25 cellular contexts compared by ENCODE assay signal in the genomic region with DNA sequence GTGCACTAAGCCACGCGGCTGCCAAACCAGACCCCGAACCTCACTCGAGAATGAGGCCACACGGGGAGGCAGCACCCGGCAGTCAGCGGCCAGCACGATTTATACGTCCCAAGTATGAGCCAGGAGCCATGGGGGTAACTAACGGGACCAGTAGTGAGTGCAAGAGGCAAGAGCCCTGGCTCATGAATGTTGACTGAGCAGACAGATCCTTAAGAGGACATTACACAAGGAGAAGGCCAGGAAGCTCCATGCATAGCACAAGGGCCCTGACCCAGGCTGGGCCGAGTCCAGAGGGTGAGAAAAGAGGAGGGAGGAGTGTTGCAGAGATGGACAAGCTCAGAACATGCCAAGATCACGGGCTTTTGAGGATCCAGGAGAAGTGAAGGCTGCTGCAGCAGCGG. TPM values are rescaled to one million over a fixed set of nuclear protein-coding genes. Genes with fewer than 3 reads are reported as not detected.
DNase-seq lines count a peak whose midpoint lies in the region; ATAC-seq and TF ChIP-seq lines count a peak whose summit lies in the region.
"Had no signal": no experiment of that assay in that cellular context is flagged by ENCODE, and none has a peak within 500 bp of the region (broad histone marks: within the 10 kb centered on the region; RNA-seq: fewer than 3 reads in every experiment).

No MANE protein-coding gene starts in this region.

- no peak overlapping the region for H3K14ac ChIP-seq in neuronal stem cell (ENCODE audit: low read length)

- H3K4me3 ChIP-seq in neuronal stem cell (ENCODE audit: low read length in 2 of 2), result no peak overlapping the region
- H3K4me3 ChIP-seq: GM23338, K562, PC-9 had no signal

- no peak for ATAC-seq in Right ventricle myocardium superior (ENCODE audit: poor library complexity)
- no peak for ATAC-seq in stimulated activated effector memory CD8-positive, alpha-beta T cell treated with anti-CD3 and anti-CD28 coated beads, Interleukin-12 subunit alpha, Interleukin-12 subunit beta, amount 100 ng/mL, for 72 hours
- ATAC-seq in activated naive CD8-positive, alpha-beta T cell treated with anti-CD3 and anti-CD28 coated beads, Interleukin-2, amount 50 U/mL, for 24 hours, result no peak
- ATAC-seq: GM23338, K562 had no signal

- peaks cover 6% of the 10 kb centered on the region for H3K4me1 Mint-ChIP-seq in chondrocyte (ENCODE audit: low read depth)
- H3K4me1 Mint-ChIP-seq in stimulated activated effector memory CD8-positive, alpha-beta T cell treated with anti-CD3 and anti-CD28 coated beads, Interleukin-12 subunit alpha, Interleukin-12 subunit beta, amount 100 ng/mL, for 72 hours, result no peaks in the 10 kb centered on the region
- H3K4me1 Mint-ChIP-seq in activated naive CD8-positive, alpha-beta T cell treated with anti-CD3 and anti-CD28 coated beads, Interleukin-2, amount 50 U/mL, for 24 hours, result no peaks in the 10 kb centered on the region

- peak overlapping the region; percentile 6 for H2BK12ac ChIP-seq in neuronal stem cell (ENCODE audit: low read length)

- peak overlapping the region; percentile 67 for H3K18ac ChIP-seq in neuronal stem cell (ENCODE audit: low read length)

- H3K27me3 ChIP-seq in neuronal stem cell (ENCODE audit: control insufficient read depth in 3 of 3, insufficient read depth in 3 of 3, low read depth in 1 of 3, low read length in 3 of 3), result peaks cover 0 to 2% (median 0%) of the 10 kb centered on the region in 3 experiments

- peaks cover 0 to 9% of the 10 kb centered on the region in 2 donors for H3K4me1 ChIP-seq in neuronal stem cell (ENCODE audit: control insufficient read depth in 2 of 2, insufficient read depth in 1 of 2, low read depth in 1 of 2, low read length in 2 of 2)

- intact Hi-C loops in Right ventricle myocardium superior (cut with DNase I), result loop anchor here (10.0 kb wide), 1 partner anchor 164 kb away; no protein-coding TSS in a partner anchor
- intact Hi-C loops in cardiac septum (cut with DNase I), result no loop called here

- H3K27ac ChIP-seq in neuronal stem cell (replicated peaks; ENCODE audit: low read length), result no peak overlapping the region
- H3K27ac ChIP-seq: PC-9 had no signal

- H3K9me3 ChIP-seq in neuronal stem cell (replicated peaks in 1 of 2; ENCODE audit: control insufficient read depth in 2 of 2, insufficient read depth in 1 of 2, low read depth in 1 of 2, low read length in 2 of 2), result no peaks in the 10 kb centered on the region

- peaks cover 54% of the 10 kb centered on the region for H3K27me3 Mint-ChIP-seq in chondrocyte (ENCODE audit: low read depth)
- peaks cover 4% of the 10 kb centered on the region for H3K27me3 Mint-ChIP-seq in activated naive CD8-positive, alpha-beta T cell treated with anti-CD3 and anti-CD28 coated beads, Interleukin-2, amount 50 U/mL, for 24 hours

- H3K4me3 Mint-ChIP-seq in chondrocyte (ENCODE audit: unreplicated experiment), result no peak overlapping the region
- no peak overlapping the region for H3K4me3 Mint-ChIP-seq in stimulated activated effector memory CD8-positive, alpha-beta T cell treated with anti-CD3 and anti-CD28 coated beads, Interleukin-12 subunit alpha, Interleukin-12 subunit beta, amount 100 ng/mL, for 72 hours
- H3K4me3 Mint-ChIP-seq in activated naive CD8-positive, alpha-beta T cell treated with anti-CD3 and anti-CD28 coated beads, Interleukin-2, amount 50 U/mL, for 24 hours, result no peak overlapping the region
- H3K4me3 Mint-ChIP-seq: CD4-positive, CD25-positive, alpha-beta regulatory T cell; GM23338; H9 had no signal

- peak overlapping the region; percentile 44 for H2AK5ac ChIP-seq in neuronal stem cell (ENCODE audit: low read depth, low read length)

- no peak overlapping the region for H3K4me2 ChIP-seq in neuronal stem cell (ENCODE audit: insufficient read depth, low read length, poor library complexity, severe bottlenecking)
- H3K4me2 ChIP-seq: GM23338, PC-9 had no signal

- no peak overlapping the region for H3K27ac Mint-ChIP-seq in chondrocyte (ENCODE audit: unreplicated experiment)
- peak overlapping the region; percentile 12 for H3K27ac Mint-ChIP-seq in stimulated activated effector memory CD8-positive, alpha-beta T cell treated with anti-CD3 and anti-CD28 coated beads, Interleukin-12 subunit alpha, Interleukin-12 subunit beta, amount 100 ng/mL, for 72 hours
- no peak overlapping the region for H3K27ac Mint-ChIP-seq in activated naive CD8-positive, alpha-beta T cell treated with anti-CD3 and anti-CD28 coated beads, Interleukin-2, amount 50 U/mL, for 24 hours
- H3K27ac Mint-ChIP-seq: CD4-positive, CD25-positive, alpha-beta regulatory T cell; GM23338 had no signal

- H4K91ac ChIP-seq in neuronal stem cell (ENCODE audit: low read depth, low read length, poor library complexity), result no peak overlapping the region

- no peak overlapping the region for H4K8ac ChIP-seq in neuronal stem cell (ENCODE audit: low read depth, low read length)

- no peak overlapping the region for H3K9ac ChIP-seq in neuronal stem cell (ENCODE audit: low read depth, low read length, poor library complexity)

- H3K36me3 Mint-ChIP-seq in chondrocyte (ENCODE audit: low read depth), result no peaks in the 10 kb centered on the region
- no peaks in the 10 kb centered on the region for H3K36me3 Mint-ChIP-seq in stimulated activated effector memory CD8-positive, alpha-beta T cell treated with anti-CD3 and anti-CD28 coated beads, Interleukin-12 subunit alpha, Interleukin-12 subunit beta, amount 100 ng/mL, for 72 hours
- H3K36me3 Mint-ChIP-seq in activated naive CD8-positive, alpha-beta T cell treated with anti-CD3 and anti-CD28 coated beads, Interleukin-2, amount 50 U/mL, for 24 hours (ENCODE audit: low read depth), result no peaks in the 10 kb centered on the region
- H3K36me3 Mint-ChIP-seq: CD4-positive, CD25-positive, alpha-beta regulatory T cell had no signal

- no peak overlapping the region for H2BK15ac ChIP-seq in neuronal stem cell (ENCODE audit: low read length)

- H2AFZ ChIP-seq in neuronal stem cell (ENCODE audit: low read length), result no peak overlapping the region
- H2AFZ ChIP-seq: GM23338, PC-9 had no signal

- DNase-seq in Right ventricle myocardium superior (peak; percentile 32), cardiac septum (ENCODE audit: low spot score) (no peak), chondrocyte (ENCODE audit: low spot score) (peak; percentile 68), neuronal stem cell (ENCODE audit: low spot score) (no peak), LoVo (ENCODE audit: low spot score) (no peak)
- DNase-seq in stimulated activated effector memory CD8-positive, alpha-beta T cell treated with anti-CD3 and anti-CD28 coated beads, Interleukin-12 subunit alpha, Interleukin-12 subunit beta, amount 100 ng/mL, for 72 hours (ENCODE audit: low spot score in 2 of 2), result no peak
- DNase-seq in activated naive CD8-positive, alpha-beta T cell treated with anti-CD3 and anti-CD28 coated beads, Interleukin-2, amount 50 U/mL, for 24 hours, result no peak
- DNase-seq in activated T-cell treated with anti-CD3 and anti-CD28 coated beads, Interleukin-2, amount 50 U/mL, for 1 hour, result no peak
- DNase-seq: 8988T; CD4-positive, CD25-positive, alpha-beta regulatory T cell; H9; Kasumi-1; MV-4-11; NCI-H1105; NCI-H1436 treated with DMSO at 0.1 percent for 48 hours; NCI-H1930; NCI-H2107; NCI-H446; NCI-H524 treated with DMSO at 0.1 percent for 48 hours; NCI-H82; NK-92 treated with Interleukin-12 subunit alpha and Interleukin-12 subunit beta, amount 100 ng/mL, for 24 hours; PC-9; SHP77 treated with DMSO at 0.1 percent for 48 hours had no signal

- H3K23ac ChIP-seq in neuronal stem cell (ENCODE audit: low read depth, low read length, poor library complexity), result no peak overlapping the region

- H3K4ac ChIP-seq in neuronal stem cell (ENCODE audit: low read length), result no peak overlapping the region

- WGBS in neuronal stem cell (ENCODE audit: extremely low coverage in 2 of 2, insufficient read length in 2 of 2, insufficient replicate concordance in 1 of 2), 2 donors, result no CpG with 5 or more reads among the region's 13 CpGs

- no peaks in the 10 kb centered on the region for H3K79me1 ChIP-seq in neuronal stem cell (ENCODE audit: low read depth, low read length)

- no peaks in the 10 kb centered on the region for H3K9me3 Mint-ChIP-seq in chondrocyte (ENCODE audit: low read depth)
- H3K9me3 Mint-ChIP-seq in stimulated activated effector memory CD8-positive, alpha-beta T cell treated with anti-CD3 and anti-CD28 coated beads, Interleukin-12 subunit alpha, Interleukin-12 subunit beta, amount 100 ng/mL, for 72 hours, result peaks cover 3% of the 10 kb centered on the region
- H3K9me3 Mint-ChIP-seq in activated naive CD8-positive, alpha-beta T cell treated with anti-CD3 and anti-CD28 coated beads, Interleukin-2, amount 50 U/mL, for 24 hours, result no peaks in the 10 kb centered on the region

- no peaks in the 10 kb centered on the region for H3K36me3 ChIP-seq in neuronal stem cell (replicated peaks in 1 of 2; ENCODE audit: control insufficient read depth in 2 of 2, insufficient read depth in 2 of 2, low read length in 2 of 2)

- H2BK5ac ChIP-seq in neuronal stem cell (ENCODE audit: low read length), result no peak overlapping the region

- no peak for TF ChIP-seq CTCF in chondrocyte (IDR thresholded peaks at IDR 0.05)

- H2BK120ac ChIP-seq in neuronal stem cell (ENCODE audit: low read depth, low read length), result no peak overlapping the region

RNA-seq across cellular contexts. Expression of a gene that starts 58.6 kb away (rescaled TPM):
- total RNA-seq in Right ventricle myocardium superior (34.4 TPM), cardiac septum (55.3 TPM), chondrocyte (40.0 to 49.1 TPM (median 43.8 TPM) in 3 replicates)
- polyA plus RNA-seq in neuronal stem cell (2013, experiment 1 of 2), result 13.6 TPM
- polyA plus RNA-seq in neuronal stem cell (2013, experiment 2 of 2), result 13.2 TPM

Comparison
In these comparisons a context has a peak if more than half of its experiments do, and no peak if none do; other contexts are left out.
1. DNase-seq: peak in Right ventricle myocardium superior (single experiment) and chondrocyte (single experiment); none in cardiac septum (single experiment), neuronal stem cell (single experiment), stimulated activated effector memory CD8-positive, alpha-beta T cell treated with anti-CD3 and anti-CD28 coated beads, Interleukin-12 subunit alpha, Interleukin-12 subunit beta, amount 100 ng/mL, for 72 hours (0 of 2), activated naive CD8-positive, alpha-beta T cell treated with anti-CD3 and anti-CD28 coated beads, Interleukin-2, amount 50 U/mL, for 24 hours (single experiment), LoVo (single experiment) and activated T-cell treated with anti-CD3 and anti-CD28 coated beads, Interleukin-2, amount 50 U/mL, for 1 hour (single experiment).